8 cellular contexts compared by ENCODE assay signal in the genomic region with DNA sequence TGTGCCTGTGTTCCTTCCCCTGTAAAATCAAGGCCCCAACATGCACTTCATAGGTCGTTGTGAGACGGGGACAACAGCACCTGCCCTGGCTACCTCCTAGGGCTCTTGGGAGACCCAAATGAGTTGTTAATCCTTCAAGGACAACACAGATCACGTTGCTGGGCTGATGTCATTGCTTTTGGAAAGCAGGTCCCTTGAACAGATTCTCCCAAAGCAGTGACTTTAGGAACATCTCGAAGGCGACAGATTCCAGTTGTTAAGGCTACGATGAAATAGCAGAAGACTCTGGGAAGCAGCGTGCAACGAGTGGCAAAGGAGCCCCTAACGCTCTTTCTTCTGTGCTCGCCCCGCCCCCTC. TPM values are rescaled to one million over a fixed set of nuclear protein-coding genes. Genes with fewer than 3 reads are reported as not detected.
A peak's percentile ranks its signal among the peaks of the same experiment; 100 is the strongest.
DNase-seq lines count a peak whose midpoint lies in the region; FAIRE-seq and TF ChIP-seq lines count a peak whose summit lies in the region.

No MANE protein-coding gene starts in this region.

- no peaks in the 10 kb centered on the region for H3K9me3 ChIP-seq in Karpas-422 (ENCODE audit: low read length)
- H3K9me3 ChIP-seq in kidney (ENCODE audit: control insufficient read depth in 1 of 2, low read length in 2 of 2) = no peaks in the 10 kb centered on the region

- H3K36me3 ChIP-seq in Karpas-422 (ENCODE audit: insufficient read depth, low read length) = no peaks in the 10 kb centered on the region
- no peaks in the 10 kb centered on the region for H3K36me3 ChIP-seq in kidney (ENCODE audit: control insufficient read depth in 1 of 2, insufficient read depth in 2 of 2, low read length in 2 of 2)

- peak overlapping the region; percentile 70; the same call in 1 of the 2 replicates for H3K4me3 ChIP-seq in Karpas-422 (ENCODE audit: low read length)
- peak overlapping the region; percentile 44 to 83 (median 66) for H3K4me3 ChIP-seq in dorsolateral prefrontal cortex
- H3K4me3 ChIP-seq in retinal pigment epithelial cell (ENCODE audit: low read length) = peak overlapping the region; percentile 66
- H3K4me3 ChIP-seq in kidney (ENCODE audit: low read length in 2 of 2) = peak overlapping the region in 1 of 2 donors; percentile 80

- peak overlapping the region; percentile 58 for H3K9ac ChIP-seq in Karpas-422 (ENCODE audit: low read length)
- peak overlapping the region in 1 of 2 donors; percentile 9 for H3K9ac ChIP-seq in kidney (ENCODE audit: low read length in 2 of 2)

- H3K4me1 ChIP-seq in Karpas-422 (ENCODE audit: low read length) (peaks cover 18% of the 10 kb centered on the region), kidney (ENCODE audit: control insufficient read depth in 1 of 2, insufficient read depth in 1 of 2, low read depth in 1 of 2, low read length in 2 of 2) (peaks cover 3 to 4% of the 10 kb centered on the region in 2 donors)

- intact Hi-C loops in dorsolateral prefrontal cortex (cut with DNase I) = loop anchor here (5.0 to 10.0 kb wide), 2 partner anchors 248 to 256 kb away; a partner anchor contains a TSS
- intact Hi-C loops in kidney (cut with DNase I) = no loop called here

- H3K27me3 ChIP-seq in Karpas-422 (ENCODE audit: low read length) (no peaks in the 10 kb centered on the region), dorsolateral prefrontal cortex (no peaks in the 10 kb centered on the region)

- DNase-seq in NCI-H524 (lab: John Stamatoyannopoulos, UW) (peak; percentile 44 to 79), NCI-H524 treated with DMSO at 0.1 percent for 48 hours (lab: John Stamatoyannopoulos, UW) (no peak), Karpas-422 (no peak), dorsolateral prefrontal cortex (no peak), retinal pigment epithelial cell (ENCODE audit: low read depth) (no peak), SIG-M5 (lab: John Stamatoyannopoulos, UW) (no peak), kidney (no peak), GM13976 (ENCODE audit: low spot score) (no peak)

- H3K9me2 ChIP-seq in Karpas-422 (replicated peaks; ENCODE audit: insufficient read depth, low read length) = no peaks in the 10 kb centered on the region

- no peaks in the 10 kb centered on the region for H4K20me1 ChIP-seq in Karpas-422 (ENCODE audit: insufficient read depth, low read depth, low read length)

- H2AFZ ChIP-seq in Karpas-422 (ENCODE audit: low read length) = peak overlapping the region; percentile 93; the same call in 1 of the 2 replicates

- H3K79me2 ChIP-seq in Karpas-422 (ENCODE audit: low read length) = no peaks in the 10 kb centered on the region

- in situ Hi-C loops in GM13976 (cut with MboI; ENCODE audit: low sequenced_read_pairs, unreplicated experiment) = no loop called here

- TF ChIP-seq CTCF in dorsolateral prefrontal cortex (IDR thresholded peaks at IDR 0.05 in 54 of 56, conservative IDR thresholded peaks at IDR 0.05 in 2 of 56; ENCODE audit: low read depth in 1 of 56, partially characterized antibody in 56 of 56) (no peak), retinal pigment epithelial cell (conservative IDR thresholded peaks at IDR 0.05; ENCODE audit: low read depth, low read length) (no peak), kidney (IDR thresholded peaks at IDR 0.05; ENCODE audit: borderline replicate concordance, extremely low read depth, insufficient read depth) (no peak), GM13976 (IDR thresholded peaks at IDR 0.05; ENCODE audit: borderline replicate concordance, control extremely low read depth, extremely low read depth, insufficient read depth, missing control alignments) (no peak)

- H3K4me2 ChIP-seq in Karpas-422 (ENCODE audit: low read depth, low read length, poor library complexity, severe bottlenecking) = peak overlapping the region; percentile 93

- H3K27ac ChIP-seq in Karpas-422 (ENCODE audit: low read length) = no peak overlapping the region
- peak overlapping the region in 44 of 59 donors; percentile 53 to 93 (median 82) for H3K27ac ChIP-seq in dorsolateral prefrontal cortex
- H3K27ac ChIP-seq in kidney (ENCODE audit: low read depth in 2 of 2, low read length in 2 of 2) = peak overlapping the region in 1 of 2 donors; percentile 71

- FAIRE-seq in kidney (lab: Jason Lieb, UNC) = no peak

RNA-seq across cellular contexts. Expression of a gene that starts 26.2 kb away (rescaled TPM):
- total RNA-seq in Karpas-422 (2014; rRNA removed; shearing (Covaris generic); ENCODE audit: low replicate concordance) = 0.32 and 0.71 TPM in 2 replicates
- total RNA-seq in dorsolateral prefrontal cortex (10 to 100 TPM in 17 of 120 experiments, 1 to 10 TPM in 103; 1.7 to 16.3 (median 6.4) TPM), kidney (2.1 TPM)
- 4.5 TPM for polyA plus RNA-seq in kidney (ENCODE audit: insufficient read depth, low read depth, low replicate concordance)

Comparison
In these comparisons a context has a peak if more than half of its experiments do, and no peak if none do; other contexts are left out.
1. DNase-seq: peak in NCI-H524 (2 of 2); none in NCI-H524 treated with DMSO at 0.1 percent for 48 hours (single experiment), Karpas-422 (single experiment), dorsolateral prefrontal cortex (0 of 10), retinal pigment epithelial cell (single experiment), SIG-M5 (single experiment), kidney (single experiment) and GM13976 (single experiment).